In the genomic region with DNA sequence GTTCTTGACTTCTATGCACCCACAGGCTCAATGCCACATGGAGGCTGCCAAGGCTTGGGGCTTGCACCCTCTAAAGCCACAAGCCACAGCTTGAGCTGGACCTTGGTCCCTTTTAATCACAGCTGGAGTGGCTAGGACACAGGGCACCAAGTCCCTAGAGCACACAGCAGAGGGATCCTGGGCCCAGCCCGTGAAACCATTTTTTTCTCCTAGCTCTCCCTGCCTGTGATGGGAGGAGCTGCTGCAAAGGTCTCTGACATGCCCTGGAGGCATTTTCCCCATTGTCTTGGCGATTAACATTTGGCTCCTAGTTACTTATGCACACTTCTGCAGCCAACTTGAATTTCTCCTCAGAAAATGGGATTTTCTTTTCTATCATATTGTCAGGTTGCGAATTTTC, we compare ENCODE assay signal across 2 cellular contexts.
TF ChIP-seq lines count a peak whose summit lies in the region.

No MANE protein-coding gene starts in this region.

TF ChIP-seq in GM23338, 12 proteins besides CTCF, POLR2A, EP300 and RAD21 (continued from another document):
- TF ChIP-seq, protein P1, sequence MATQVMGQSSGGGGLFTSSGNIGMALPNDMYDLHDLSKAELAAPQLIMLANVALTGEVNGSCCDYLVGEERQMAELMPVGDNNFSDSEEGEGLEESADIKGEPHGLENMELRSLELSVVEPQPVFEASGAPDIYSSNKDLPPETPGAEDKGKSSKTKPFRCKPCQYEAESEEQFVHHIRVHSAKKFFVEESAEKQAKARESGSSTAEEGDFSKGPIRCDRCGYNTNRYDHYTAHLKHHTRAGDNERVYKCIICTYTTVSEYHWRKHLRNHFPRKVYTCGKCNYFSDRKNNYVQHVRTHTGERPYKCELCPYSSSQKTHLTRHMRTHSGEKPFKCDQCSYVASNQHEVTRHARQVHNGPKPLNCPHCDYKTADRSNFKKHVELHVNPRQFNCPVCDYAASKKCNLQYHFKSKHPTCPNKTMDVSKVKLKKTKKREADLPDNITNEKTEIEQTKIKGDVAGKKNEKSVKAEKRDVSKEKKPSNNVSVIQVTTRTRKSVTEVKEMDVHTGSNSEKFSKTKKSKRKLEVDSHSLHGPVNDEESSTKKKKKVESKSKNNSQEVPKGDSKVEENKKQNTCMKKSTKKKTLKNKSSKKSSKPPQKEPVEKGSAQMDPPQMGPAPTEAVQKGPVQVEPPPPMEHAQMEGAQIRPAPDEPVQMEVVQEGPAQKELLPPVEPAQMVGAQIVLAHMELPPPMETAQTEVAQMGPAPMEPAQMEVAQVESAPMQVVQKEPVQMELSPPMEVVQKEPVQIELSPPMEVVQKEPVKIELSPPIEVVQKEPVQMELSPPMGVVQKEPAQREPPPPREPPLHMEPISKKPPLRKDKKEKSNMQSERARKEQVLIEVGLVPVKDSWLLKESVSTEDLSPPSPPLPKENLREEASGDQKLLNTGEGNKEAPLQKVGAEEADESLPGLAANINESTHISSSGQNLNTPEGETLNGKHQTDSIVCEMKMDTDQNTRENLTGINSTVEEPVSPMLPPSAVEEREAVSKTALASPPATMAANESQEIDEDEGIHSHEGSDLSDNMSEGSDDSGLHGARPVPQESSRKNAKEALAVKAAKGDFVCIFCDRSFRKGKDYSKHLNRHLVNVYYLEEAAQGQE (IDR thresholded peaks at IDR 0.05; ENCODE audit: unreplicated experiment): no peak
- TF ChIP-seq STAT1 (IDR thresholded peaks at IDR 0.05; ENCODE audit: unreplicated experiment): no peak
- TF ChIP-seq EZH2phosphoT487 (IDR thresholded peaks at IDR 0.05; ENCODE audit: unreplicated experiment): no peak
- no peak for TF ChIP-seq EZH2 (IDR thresholded peaks at IDR 0.05; ENCODE audit: low read depth, unreplicated experiment)
- TF ChIP-seq, protein P2, sequence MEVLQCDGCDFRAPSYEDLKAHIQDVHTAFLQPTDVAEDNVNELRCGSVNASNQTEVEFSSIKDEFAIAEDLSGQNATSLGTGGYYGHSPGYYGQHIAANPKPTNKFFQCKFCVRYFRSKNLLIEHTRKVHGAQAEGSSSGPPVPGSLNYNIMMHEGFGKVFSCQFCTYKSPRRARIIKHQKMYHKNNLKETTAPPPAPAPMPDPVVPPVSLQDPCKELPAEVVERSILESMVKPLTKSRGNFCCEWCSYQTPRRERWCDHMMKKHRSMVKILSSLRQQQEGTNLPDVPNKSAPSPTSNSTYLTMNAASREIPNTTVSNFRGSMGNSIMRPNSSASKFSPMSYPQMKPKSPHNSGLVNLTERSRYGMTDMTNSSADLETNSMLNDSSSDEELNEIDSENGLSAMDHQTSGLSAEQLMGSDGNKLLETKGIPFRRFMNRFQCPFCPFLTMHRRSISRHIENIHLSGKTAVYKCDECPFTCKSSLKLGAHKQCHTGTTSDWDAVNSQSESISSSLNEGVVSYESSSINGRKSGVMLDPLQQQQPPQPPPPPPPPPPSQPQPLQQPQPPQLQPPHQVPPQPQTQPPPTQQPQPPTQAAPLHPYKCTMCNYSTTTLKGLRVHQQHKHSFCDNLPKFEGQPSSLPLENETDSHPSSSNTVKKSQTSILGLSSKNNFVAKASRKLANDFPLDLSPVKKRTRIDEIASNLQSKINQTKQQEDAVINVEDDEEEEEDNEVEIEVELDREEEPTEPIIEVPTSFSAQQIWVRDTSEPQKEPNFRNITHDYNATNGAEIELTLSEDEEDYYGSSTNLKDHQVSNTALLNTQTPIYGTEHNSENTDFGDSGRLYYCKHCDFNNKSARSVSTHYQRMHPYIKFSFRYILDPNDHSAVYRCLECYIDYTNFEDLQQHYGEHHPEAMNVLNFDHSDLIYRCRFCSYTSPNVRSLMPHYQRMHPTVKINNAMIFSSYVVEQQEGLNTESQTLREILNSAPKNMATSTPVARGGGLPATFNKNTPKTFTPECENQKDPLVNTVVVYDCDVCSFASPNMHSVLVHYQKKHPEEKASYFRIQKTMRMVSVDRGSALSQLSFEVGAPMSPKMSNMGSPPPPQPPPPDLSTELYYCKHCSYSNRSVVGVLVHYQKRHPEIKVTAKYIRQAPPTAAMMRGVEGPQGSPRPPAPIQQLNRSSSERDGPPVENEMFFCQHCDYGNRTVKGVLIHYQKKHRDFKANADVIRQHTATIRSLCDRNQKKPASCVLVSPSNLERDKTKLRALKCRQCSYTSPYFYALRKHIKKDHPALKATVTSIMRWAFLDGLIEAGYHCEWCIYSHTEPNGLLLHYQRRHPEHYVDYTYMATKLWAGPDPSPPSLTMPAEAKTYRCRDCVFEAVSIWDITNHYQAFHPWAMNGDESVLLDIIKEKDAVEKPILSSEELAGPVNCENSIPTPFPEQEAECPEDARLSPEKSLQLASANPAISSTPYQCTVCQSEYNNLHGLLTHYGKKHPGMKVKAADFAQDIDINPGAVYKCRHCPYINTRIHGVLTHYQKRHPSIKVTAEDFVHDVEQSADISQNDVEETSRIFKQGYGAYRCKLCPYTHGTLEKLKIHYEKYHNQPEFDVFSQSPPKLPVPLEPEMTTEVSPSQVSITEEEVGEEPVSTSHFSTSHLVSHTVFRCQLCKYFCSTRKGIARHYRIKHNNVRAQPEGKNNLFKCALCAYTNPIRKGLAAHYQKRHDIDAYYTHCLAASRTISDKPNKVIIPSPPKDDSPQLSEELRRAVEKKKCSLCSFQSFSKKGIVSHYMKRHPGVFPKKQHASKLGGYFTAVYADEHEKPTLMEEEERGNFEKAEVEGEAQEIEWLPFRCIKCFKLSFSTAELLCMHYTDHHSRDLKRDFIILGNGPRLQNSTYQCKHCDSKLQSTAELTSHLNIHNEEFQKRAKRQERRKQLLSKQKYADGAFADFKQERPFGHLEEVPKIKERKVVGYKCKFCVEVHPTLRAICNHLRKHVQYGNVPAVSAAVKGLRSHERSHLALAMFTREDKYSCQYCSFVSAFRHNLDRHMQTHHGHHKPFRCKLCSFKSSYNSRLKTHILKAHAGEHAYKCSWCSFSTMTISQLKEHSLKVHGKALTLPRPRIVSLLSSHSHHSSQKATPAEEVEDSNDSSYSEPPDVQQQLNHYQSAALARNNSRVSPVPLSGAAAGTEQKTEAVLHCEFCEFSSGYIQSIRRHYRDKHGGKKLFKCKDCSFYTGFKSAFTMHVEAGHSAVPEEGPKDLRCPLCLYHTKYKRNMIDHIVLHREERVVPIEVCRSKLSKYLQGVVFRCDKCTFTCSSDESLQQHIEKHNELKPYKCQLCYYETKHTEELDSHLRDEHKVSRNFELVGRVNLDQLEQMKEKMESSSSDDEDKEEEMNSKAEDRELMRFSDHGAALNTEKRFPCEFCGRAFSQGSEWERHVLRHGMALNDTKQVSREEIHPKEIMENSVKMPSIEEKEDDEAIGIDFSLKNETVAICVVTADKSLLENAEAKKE (CRISPR knock-in tag; IDR thresholded peaks at IDR 0.05): no peak
- TF ChIP-seq NANOG (IDR thresholded peaks at IDR 0.05; ENCODE audit: borderline replicate concordance): no peak
- no peak for TF ChIP-seq CREB1 (CRISPR knock-in tag; IDR thresholded peaks at IDR 0.05; ENCODE audit: low read depth)
- TF ChIP-seq ZNF114 (CRISPR knock-in tag; IDR thresholded peaks at IDR 0.05): no peak
- TF ChIP-seq, protein P3, sequence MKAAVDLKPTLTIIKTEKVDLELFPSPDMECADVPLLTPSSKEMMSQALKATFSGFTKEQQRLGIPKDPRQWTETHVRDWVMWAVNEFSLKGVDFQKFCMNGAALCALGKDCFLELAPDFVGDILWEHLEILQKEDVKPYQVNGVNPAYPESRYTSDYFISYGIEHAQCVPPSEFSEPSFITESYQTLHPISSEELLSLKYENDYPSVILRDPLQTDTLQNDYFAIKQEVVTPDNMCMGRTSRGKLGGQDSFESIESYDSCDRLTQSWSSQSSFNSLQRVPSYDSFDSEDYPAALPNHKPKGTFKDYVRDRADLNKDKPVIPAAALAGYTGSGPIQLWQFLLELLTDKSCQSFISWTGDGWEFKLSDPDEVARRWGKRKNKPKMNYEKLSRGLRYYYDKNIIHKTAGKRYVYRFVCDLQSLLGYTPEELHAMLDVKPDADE (IDR thresholded peaks at IDR 0.05): no peak

TF ChIP-seq in WTC11, 78 proteins besides CTCF, POLR2A, EP300 and RAD21 (continues in another document):
- TF ChIP-seq, protein P4, sequence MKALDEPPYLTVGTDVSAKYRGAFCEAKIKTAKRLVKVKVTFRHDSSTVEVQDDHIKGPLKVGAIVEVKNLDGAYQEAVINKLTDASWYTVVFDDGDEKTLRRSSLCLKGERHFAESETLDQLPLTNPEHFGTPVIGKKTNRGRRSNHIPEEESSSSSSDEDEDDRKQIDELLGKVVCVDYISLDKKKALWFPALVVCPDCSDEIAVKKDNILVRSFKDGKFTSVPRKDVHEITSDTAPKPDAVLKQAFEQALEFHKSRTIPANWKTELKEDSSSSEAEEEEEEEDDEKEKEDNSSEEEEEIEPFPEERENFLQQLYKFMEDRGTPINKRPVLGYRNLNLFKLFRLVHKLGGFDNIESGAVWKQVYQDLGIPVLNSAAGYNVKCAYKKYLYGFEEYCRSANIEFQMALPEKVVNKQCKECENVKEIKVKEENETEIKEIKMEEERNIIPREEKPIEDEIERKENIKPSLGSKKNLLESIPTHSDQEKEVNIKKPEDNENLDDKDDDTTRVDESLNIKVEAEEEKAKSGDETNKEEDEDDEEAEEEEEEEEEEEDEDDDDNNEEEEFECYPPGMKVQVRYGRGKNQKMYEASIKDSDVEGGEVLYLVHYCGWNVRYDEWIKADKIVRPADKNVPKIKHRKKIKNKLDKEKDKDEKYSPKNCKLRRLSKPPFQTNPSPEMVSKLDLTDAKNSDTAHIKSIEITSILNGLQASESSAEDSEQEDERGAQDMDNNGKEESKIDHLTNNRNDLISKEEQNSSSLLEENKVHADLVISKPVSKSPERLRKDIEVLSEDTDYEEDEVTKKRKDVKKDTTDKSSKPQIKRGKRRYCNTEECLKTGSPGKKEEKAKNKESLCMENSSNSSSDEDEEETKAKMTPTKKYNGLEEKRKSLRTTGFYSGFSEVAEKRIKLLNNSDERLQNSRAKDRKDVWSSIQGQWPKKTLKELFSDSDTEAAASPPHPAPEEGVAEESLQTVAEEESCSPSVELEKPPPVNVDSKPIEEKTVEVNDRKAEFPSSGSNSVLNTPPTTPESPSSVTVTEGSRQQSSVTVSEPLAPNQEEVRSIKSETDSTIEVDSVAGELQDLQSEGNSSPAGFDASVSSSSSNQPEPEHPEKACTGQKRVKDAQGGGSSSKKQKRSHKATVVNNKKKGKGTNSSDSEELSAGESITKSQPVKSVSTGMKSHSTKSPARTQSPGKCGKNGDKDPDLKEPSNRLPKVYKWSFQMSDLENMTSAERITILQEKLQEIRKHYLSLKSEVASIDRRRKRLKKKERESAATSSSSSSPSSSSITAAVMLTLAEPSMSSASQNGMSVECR (CRISPR knock-in tag; IDR thresholded peaks at IDR 0.05; ENCODE audit: borderline replicate concordance): no peak
- TF ChIP-seq, protein P5, sequence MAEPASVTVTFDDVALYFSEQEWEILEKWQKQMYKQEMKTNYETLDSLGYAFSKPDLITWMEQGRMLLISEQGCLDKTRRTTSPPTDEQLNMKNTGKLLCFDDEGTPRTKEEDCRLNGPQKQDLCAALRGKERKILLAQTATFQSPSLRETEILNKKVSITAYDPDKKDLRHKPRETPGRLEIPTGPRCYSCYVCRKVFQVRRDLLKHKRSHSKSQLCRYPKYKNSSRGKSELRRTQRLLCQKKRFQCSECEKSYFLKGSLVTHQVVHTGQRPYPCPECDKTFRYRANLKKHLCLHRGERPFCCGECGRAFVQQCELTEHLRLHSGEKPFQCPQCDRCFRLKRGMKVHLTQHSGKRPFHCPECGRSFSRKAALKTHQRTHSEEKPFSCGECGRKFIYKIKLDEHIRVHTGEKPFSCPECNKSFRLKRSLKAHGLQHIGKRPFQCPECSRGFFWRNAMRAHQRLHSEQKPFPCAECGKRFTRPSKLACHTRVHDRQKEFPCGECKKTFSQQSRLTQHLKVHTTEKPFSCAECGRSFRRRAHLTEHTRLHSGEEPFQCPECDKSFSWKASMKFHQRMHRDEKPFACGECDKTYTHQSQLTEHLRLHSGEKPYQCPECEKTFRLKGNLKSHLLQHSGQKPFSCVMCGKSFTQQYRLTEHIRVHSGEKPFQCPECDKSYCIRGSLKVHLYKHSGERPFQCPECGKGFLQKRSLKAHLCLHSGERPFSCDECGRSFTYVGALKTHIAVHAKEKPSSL (CRISPR knock-in tag; conservative IDR thresholded peaks at IDR 0.05): no peak
- TF ChIP-seq EMX1 (CRISPR knock-in tag; IDR thresholded peaks at IDR 0.05) (no peak), MYBL2 (CRISPR knock-in tag; IDR thresholded peaks at IDR 0.05) (no peak), NR2C2 (CRISPR knock-in tag; IDR thresholded peaks at IDR 0.05) (no peak), NFE2L1 (CRISPR knock-in tag; IDR thresholded peaks at IDR 0.05) (no peak), ZNF219 (CRISPR knock-in tag; IDR thresholded peaks at IDR 0.05; ENCODE audit: borderline replicate concordance) (no peak), HMGA2 (CRISPR knock-in tag; IDR thresholded peaks at IDR 0.05) (no peak)
- TF ChIP-seq, protein P6, sequence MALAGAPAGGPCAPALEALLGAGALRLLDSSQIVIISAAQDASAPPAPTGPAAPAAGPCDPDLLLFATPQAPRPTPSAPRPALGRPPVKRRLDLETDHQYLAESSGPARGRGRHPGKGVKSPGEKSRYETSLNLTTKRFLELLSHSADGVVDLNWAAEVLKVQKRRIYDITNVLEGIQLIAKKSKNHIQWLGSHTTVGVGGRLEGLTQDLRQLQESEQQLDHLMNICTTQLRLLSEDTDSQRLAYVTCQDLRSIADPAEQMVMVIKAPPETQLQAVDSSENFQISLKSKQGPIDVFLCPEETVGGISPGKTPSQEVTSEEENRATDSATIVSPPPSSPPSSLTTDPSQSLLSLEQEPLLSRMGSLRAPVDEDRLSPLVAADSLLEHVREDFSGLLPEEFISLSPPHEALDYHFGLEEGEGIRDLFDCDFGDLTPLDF (CRISPR knock-in tag; IDR thresholded peaks at IDR 0.05): no peak
- TF ChIP-seq, protein P7, sequence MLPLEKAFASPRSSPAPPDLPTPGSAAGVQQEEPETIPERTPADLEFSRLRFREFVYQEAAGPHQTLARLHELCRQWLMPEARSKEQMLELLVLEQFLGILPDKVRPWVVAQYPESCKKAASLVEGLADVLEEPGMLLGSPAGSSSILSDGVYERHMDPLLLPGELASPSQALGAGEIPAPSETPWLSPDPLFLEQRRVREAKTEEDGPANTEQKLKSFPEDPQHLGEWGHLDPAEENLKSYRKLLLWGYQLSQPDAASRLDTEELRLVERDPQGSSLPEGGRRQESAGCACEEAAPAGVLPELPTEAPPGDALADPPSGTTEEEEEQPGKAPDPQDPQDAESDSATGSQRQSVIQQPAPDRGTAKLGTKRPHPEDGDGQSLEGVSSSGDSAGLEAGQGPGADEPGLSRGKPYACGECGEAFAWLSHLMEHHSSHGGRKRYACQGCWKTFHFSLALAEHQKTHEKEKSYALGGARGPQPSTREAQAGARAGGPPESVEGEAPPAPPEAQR (CRISPR knock-in tag; IDR thresholded peaks at IDR 0.05): no peak
- TF ChIP-seq, protein P8, sequence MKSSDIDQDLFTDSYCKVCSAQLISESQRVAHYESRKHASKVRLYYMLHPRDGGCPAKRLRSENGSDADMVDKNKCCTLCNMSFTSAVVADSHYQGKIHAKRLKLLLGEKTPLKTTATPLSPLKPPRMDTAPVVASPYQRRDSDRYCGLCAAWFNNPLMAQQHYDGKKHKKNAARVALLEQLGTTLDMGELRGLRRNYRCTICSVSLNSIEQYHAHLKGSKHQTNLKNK (CRISPR knock-in tag; IDR thresholded peaks at IDR 0.05): no peak
- TF ChIP-seq, protein P9, sequence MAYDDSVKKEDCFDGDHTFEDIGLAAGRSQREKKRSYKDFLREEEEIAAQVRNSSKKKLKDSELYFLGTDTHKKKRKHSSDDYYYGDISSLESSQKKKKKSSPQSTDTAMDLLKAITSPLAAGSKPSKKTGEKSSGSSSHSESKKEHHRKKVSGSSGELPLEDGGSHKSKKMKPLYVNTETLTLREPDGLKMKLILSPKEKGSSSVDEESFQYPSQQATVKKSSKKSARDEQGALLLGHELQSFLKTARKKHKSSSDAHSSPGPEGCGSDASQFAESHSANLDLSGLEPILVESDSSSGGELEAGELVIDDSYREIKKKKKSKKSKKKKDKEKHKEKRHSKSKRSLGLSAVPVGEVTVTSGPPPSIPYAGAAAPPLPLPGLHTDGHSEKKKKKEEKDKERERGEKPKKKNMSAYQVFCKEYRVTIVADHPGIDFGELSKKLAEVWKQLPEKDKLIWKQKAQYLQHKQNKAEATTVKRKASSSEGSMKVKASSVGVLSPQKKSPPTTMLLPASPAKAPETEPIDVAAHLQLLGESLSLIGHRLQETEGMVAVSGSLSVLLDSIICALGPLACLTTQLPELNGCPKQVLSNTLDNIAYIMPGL (CRISPR knock-in tag; IDR thresholded peaks at IDR 0.05): no peak
